In the genomic region with DNA sequence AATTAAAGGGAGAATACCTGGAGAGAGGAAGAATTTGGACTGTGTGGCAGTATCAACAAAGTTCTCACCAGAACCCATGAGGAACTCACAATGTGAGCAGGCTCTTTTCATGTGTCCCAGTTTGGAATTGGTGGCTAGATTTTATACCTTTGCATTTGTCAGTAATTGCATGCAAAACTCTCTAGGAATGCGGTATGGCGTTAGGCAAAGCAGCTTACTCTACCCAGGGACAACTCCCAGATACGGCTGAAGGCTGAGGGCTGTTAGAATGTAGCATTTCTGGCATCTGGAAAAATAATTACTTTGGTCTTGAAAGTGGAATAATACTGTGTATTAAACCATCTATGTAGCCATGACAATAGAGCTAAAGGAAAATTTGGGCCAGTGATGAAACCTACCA, we compare ENCODE assay signal across 22 cellular contexts.
DNase-seq lines count a peak whose midpoint lies in the region; ATAC-seq, FAIRE-seq and TF ChIP-seq lines count a peak whose summit lies in the region.
"Had no signal": no experiment of that assay in that cellular context is flagged by ENCODE, and none has a peak within 500 bp of the region (broad histone marks: within the 10 kb centered on the region; RNA-seq: fewer than 3 reads in every experiment).

No MANE protein-coding gene starts in this region.

- ATAC-seq in Right ventricle myocardium inferior, result no peak
- ATAC-seq: GM12878 had no signal

- no peak overlapping the region for H3K4me3 Mint-ChIP-seq in mesothelial cell of epicardium

- DNase-seq in NCI-H526 treated with DMSO at 0.1 percent for 48 hours (lab: John Stamatoyannopoulos, UW), result peak; percentile 80
- DNase-seq in fibroblast of the aortic adventitia (ENCODE audit: low read depth), result peak; percentile 12
- DNase-seq in mesothelial cell of epicardium (ENCODE audit: low spot score in 2 of 2, unreplicated experiment in 2 of 2), result no peak
- no peak for DNase-seq in Right ventricle myocardium inferior (ENCODE audit: missing footprints)
- no peak for DNase-seq in midbrain (lab: John Stamatoyannopoulos, UW)
- no peak for DNase-seq in DMS79 treated with DMSO at 0.1 percent for 48 hours (lab: John Stamatoyannopoulos, UW)
- DNase-seq in H54 (ENCODE audit: insufficient read length, low spot score), result no peak
- DNase-seq: Caco-2; CD4-positive, alpha-beta memory T cell; DMS 273 treated with DMSO at 0.1 percent for 48 hours; DND-41; HCEC 1CT; KG1; NCI-H1092 treated with DMSO at 0.1 percent for 48 hours; NCI-H1436 treated with DMSO at 0.1 percent for 48 hours; NCI-H1930; NCI-H748 treated with DMSO at 0.1 percent for 48 hours; OCI-M1 had no signal

- no peaks in the 10 kb centered on the region for H3K27me3 Mint-ChIP-seq in mesothelial cell of epicardium (ENCODE audit: low read depth)
- H3K27me3 Mint-ChIP-seq: CD4-positive, alpha-beta memory T cell had no signal

- no peak for FAIRE-seq in H54 (lab: Jason Lieb, UNC)
- FAIRE-seq: GM12878, RCC 7860 had no signal

- peaks cover 13% of the 10 kb centered on the region for H3K4me1 Mint-ChIP-seq in mesothelial cell of epicardium
- H3K4me1 Mint-ChIP-seq: CD4-positive, alpha-beta memory T cell had no signal

- intact Hi-C loops in Right ventricle myocardium inferior (cut with DNase I), result no loop called here

- TF ChIP-seq CTCF in fibroblast of the aortic adventitia (IDR thresholded peaks at IDR 0.05; ENCODE audit: insufficient read depth, low read length) (no peak), mesothelial cell of epicardium (IDR thresholded peaks at IDR 0.05; ENCODE audit: unreplicated experiment) (no peak)

- peak overlapping the region; percentile 54 for H3K27ac Mint-ChIP-seq in mesothelial cell of epicardium
- H3K27ac Mint-ChIP-seq: CD4-positive, alpha-beta memory T cell had no signal

- peaks cover 10% of the 10 kb centered on the region for H3K9me3 Mint-ChIP-seq in mesothelial cell of epicardium

- H3K4me3 ChIP-seq in fibroblast of the aortic adventitia (ENCODE audit: low read depth, low read length), result no peak overlapping the region
- H3K4me3 ChIP-seq: BLaER1 treated with 17β-estradiol and CSF1 and Interleukin-3, amounts not matched to agents 10 nM and 100 nM; GM12878; SK-N-MC had no signal

- no peak for TF ChIP-seq POLR2A in H54 (IDR thresholded peaks at IDR 0.05; ENCODE audit: low read depth, low read length)

- H3K36me3 Mint-ChIP-seq in mesothelial cell of epicardium, result no peaks in the 10 kb centered on the region
- H3K36me3 Mint-ChIP-seq: CD4-positive, alpha-beta memory T cell had no signal

Comparison
In these comparisons a context has a peak if more than half of its experiments do, and no peak if none do; other contexts are left out.
1. DNase-seq: peak in NCI-H526 treated with DMSO at 0.1 percent for 48 hours (single experiment) and fibroblast of the aortic adventitia (single experiment); none in mesothelial cell of epicardium (0 of 2), Right ventricle myocardium inferior (single experiment), midbrain (single experiment), DMS79 treated with DMSO at 0.1 percent for 48 hours (single experiment) and H54 (single experiment).